In the genomic region with DNA sequence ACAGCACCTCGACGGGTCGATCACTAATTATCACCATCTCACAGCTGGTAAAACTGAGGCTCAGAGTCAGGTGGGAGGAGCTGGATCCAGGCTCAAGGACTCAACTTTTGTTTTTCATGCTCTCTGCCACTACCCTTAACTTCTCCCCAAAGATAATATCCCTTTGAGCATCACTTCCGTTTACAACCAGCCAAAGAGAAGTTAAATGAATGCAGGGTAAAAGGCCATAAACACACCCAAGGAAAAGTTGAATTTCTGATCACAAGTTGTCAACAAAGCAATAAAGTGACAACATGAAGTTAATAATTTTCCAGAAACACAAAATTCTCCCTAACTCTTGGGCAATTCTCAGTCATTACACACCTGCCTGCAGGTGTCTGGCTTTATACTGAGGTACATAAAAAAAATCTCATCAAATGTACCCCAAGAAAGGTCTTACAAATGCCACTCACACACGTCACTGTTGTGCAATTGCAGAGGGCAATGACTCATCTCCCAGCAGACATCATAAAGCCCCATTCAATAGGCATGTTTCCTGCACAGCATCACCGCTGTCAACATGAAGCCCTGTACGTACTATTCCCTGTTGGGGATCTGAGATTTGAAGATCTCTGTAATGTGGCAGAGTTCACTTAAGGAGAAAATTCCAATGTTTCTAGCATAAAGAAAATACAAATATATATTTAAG, we compare ENCODE assay signal across 24 cellular contexts. TPM values are rescaled to one million over a fixed set of nuclear protein-coding genes. Genes with fewer than 3 reads are reported as not detected.
DNase-seq lines count a peak whose midpoint lies in the region; ATAC-seq lines count a peak whose summit lies in the region.
"Had no signal": no experiment of that assay in that cellular context is flagged by ENCODE, and none has a peak within 500 bp of the region (broad histone marks: within the 10 kb centered on the region; RNA-seq: fewer than 3 reads in every experiment).

No MANE protein-coding gene starts in this region.

- ATAC-seq in GM21528 (IDR thresholded peaks at IDR 0.05; ENCODE audit: low FRiP score, unreplicated experiment), result no peak
- ATAC-seq in HG03025 (IDR thresholded peaks at IDR 0.05; ENCODE audit: low FRiP score, unreplicated experiment), result no peak
- no peak for ATAC-seq in HG03571 (IDR thresholded peaks at IDR 0.05; ENCODE audit: unreplicated experiment)
- ATAC-seq in GM18511 (IDR thresholded peaks at IDR 0.05; ENCODE audit: unreplicated experiment), result no peak
- ATAC-seq: left lobe of liver had no signal

- DNase-seq in COLO668 (lab: John Stamatoyannopoulos, UW; ENCODE audit: unreplicated experiment) (peak; percentile 25), HT1080 (ENCODE audit: low read depth) (peak; percentile 58), RPMI7951 (ENCODE audit: low read depth) (peak; percentile 38), kidney tubule cell (ENCODE audit: low spot score) (peak; percentile 26)
- DNase-seq: activated CD4-positive, alpha-beta T cell treated with anti-CD3 and anti-CD28 coated beads, Interleukin-2, amount 50 U/mL, for 48 hours; activated gamma-delta T cell treated with Interleukin-2 at 50 U/mL for 16 hours; activated T-cell treated with anti-CD3 and anti-CD28 coated beads for 4 hours; adrenal gland; CD4-positive, alpha-beta memory T cell; central memory CD4-positive, alpha-beta T cell; effector CD8-positive, alpha-beta T cell; esophagus squamous epithelium; NCI-H1694; NCI-H82; stimulated activated CD8-positive, alpha-beta memory T cell treated with anti-CD3 and anti-CD28 coated beads, Interleukin-4, amount 100 ng/mL, for 48 hours; SW 1271 had no signal

RNA-seq across cellular contexts. Expression of gene OR2T11, which starts 3.4 kb away (rescaled TPM):
- not detected in 2 replicates for total RNA-seq in HT1080 (2014; rRNA removed; shearing (Covaris generic))
- polyA plus RNA-seq in HT1080 (2015; cell fraction: cytosol; rRNA removed), result not detected in 2 replicates
- polyA plus RNA-seq in HT1080 (2015; cell fraction: nucleus; rRNA removed), result not detected in 2 replicates
- not detected in 2 replicates for total RNA-seq in RPMI7951 (2014; rRNA removed; shearing (Covaris generic))
- total RNA-seq: adrenal gland; CD4-positive, alpha-beta memory T cell; esophagus squamous epithelium; left lobe of liver; pulmonary artery endothelial cell; temporal lobe had no signal
- polyA plus RNA-seq: adrenal gland; CD4-positive, alpha-beta memory T cell had no signal

RNA-seq across cellular contexts. Expression of gene OR2T35, which starts 13.6 kb away (rescaled TPM):
- not detected in 2 replicates for total RNA-seq in HT1080 (2014; rRNA removed; shearing (Covaris generic))
- polyA plus RNA-seq in HT1080 (2015; cell fraction: cytosol; rRNA removed), result not detected in 2 replicates
- polyA plus RNA-seq in HT1080 (2015; cell fraction: nucleus; rRNA removed), result not detected in 2 replicates
- not detected in 2 replicates for total RNA-seq in RPMI7951 (2014; rRNA removed; shearing (Covaris generic))
- total RNA-seq: adrenal gland; CD4-positive, alpha-beta memory T cell; esophagus squamous epithelium; left lobe of liver; pulmonary artery endothelial cell; temporal lobe had no signal
- polyA plus RNA-seq: adrenal gland; CD4-positive, alpha-beta memory T cell had no signal

RNA-seq across cellular contexts. Expression of gene OR2T27, which starts 23.8 kb away (rescaled TPM):
- not detected in 2 replicates for total RNA-seq in HT1080 (2014; rRNA removed; shearing (Covaris generic))
- not detected in 2 replicates for polyA plus RNA-seq in HT1080 (2015; cell fraction: cytosol; rRNA removed)
- polyA plus RNA-seq in HT1080 (2015; cell fraction: nucleus; rRNA removed), result not detected in 2 replicates
- not detected in 2 replicates for total RNA-seq in RPMI7951 (2014; rRNA removed; shearing (Covaris generic))
- total RNA-seq: adrenal gland; CD4-positive, alpha-beta memory T cell; esophagus squamous epithelium; left lobe of liver; mononuclear cell; pulmonary artery endothelial cell; temporal lobe had no signal
- polyA plus RNA-seq: adrenal gland; CD4-positive, alpha-beta memory T cell had no signal

RNA-seq across cellular contexts. Expression of gene OR2T10, which starts 34.0 kb away (rescaled TPM):
- not detected in 2 replicates for total RNA-seq in HT1080 (2014; rRNA removed; shearing (Covaris generic))
- not detected in 2 replicates for polyA plus RNA-seq in HT1080 (2015; cell fraction: cytosol; rRNA removed)
- polyA plus RNA-seq in HT1080 (2015; cell fraction: nucleus; rRNA removed), result not detected in 2 replicates
- total RNA-seq in RPMI7951 (2014; rRNA removed; shearing (Covaris generic)), result not detected in 2 replicates
- total RNA-seq: adrenal gland; CD4-positive, alpha-beta memory T cell; esophagus squamous epithelium; left lobe of liver; pulmonary artery endothelial cell; temporal lobe had no signal
- polyA plus RNA-seq: adrenal gland; CD4-positive, alpha-beta memory T cell had no signal

RNA-seq across cellular contexts. Expression of gene OR2T34, which starts 56.9 kb away (rescaled TPM):
- total RNA-seq in HT1080 (2014; rRNA removed; shearing (Covaris generic)), result not detected in 2 replicates
- polyA plus RNA-seq in HT1080 (2015; cell fraction: cytosol; rRNA removed), result not detected in 2 replicates
- polyA plus RNA-seq in HT1080 (2015; cell fraction: nucleus; rRNA removed), result not detected in 2 replicates
- not detected in 2 replicates for total RNA-seq in RPMI7951 (2014; rRNA removed; shearing (Covaris generic))
- total RNA-seq: adrenal gland; CD4-positive, alpha-beta memory T cell; esophagus squamous epithelium; left lobe of liver; mononuclear cell; pulmonary artery endothelial cell; temporal lobe had no signal
- polyA plus RNA-seq: adrenal gland had no signal
